Comparison of ENCODE assay signal across 19 cellular contexts in the genomic region with DNA sequence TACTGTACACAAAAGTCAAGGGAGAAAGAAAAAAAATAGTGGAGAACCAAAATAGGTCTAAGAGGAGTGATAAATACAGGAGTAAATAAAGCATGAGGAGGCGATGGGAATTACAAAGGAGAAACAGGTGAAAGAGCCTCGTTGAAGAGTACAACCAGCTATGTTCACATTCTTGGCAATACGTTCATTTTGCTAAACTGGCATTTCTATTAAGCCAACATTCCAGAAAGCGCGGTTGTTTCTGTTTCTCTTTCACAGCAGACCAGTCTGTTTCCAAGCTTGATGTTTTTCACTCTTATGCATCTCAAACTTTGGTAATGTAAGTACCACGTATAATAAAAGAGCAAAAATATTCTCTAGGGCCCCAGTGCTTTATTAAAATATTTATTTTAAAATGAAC.
DNase-seq lines count a peak whose midpoint lies in the region; ATAC-seq and TF ChIP-seq lines count a peak whose summit lies in the region.
"Had no signal": no experiment of that assay in that cellular context is flagged by ENCODE, and none has a peak within 500 bp of the region (broad histone marks: within the 10 kb centered on the region; RNA-seq: fewer than 3 reads in every experiment).

No MANE protein-coding gene starts in this region.

- H3K27ac ChIP-seq in left lung = no peak overlapping the region
- H3K27ac ChIP-seq: gastrocnemius medialis, skin epidermis had no signal

- intact Hi-C loops in left lung (cut with DNase I) (no loop called here), cardiac septum (cut with DNase I) (no loop called here)
- intact Hi-C loops in activated naive CD4-positive, alpha-beta T cell treated with anti-CD3 and anti-CD28 coated beads for 36 hours (cut with micrococcal nuclease) = no loop called here

- H3K9me3 Mint-ChIP-seq in T-cell = peaks cover 0 to 9% (median 0%) of the 10 kb centered on the region in 3 donors
- peaks cover 1% of the 10 kb centered on the region for H3K9me3 Mint-ChIP-seq in activated naive CD4-positive, alpha-beta T cell treated with anti-CD3 and anti-CD28 coated beads for 36 hours
- H3K9me3 Mint-ChIP-seq: T-helper 2 cell treated with Interferon-gamma antibody and Interleukin-4, amounts not matched to agents 5 μg/mL and 100 μg/mL, for 36 hours had no signal

- H3K4me1 ChIP-seq in left lung = no peaks in the 10 kb centered on the region
- H3K4me1 ChIP-seq: gastrocnemius medialis had no signal

- no peaks in the 10 kb centered on the region for H3K27me3 ChIP-seq in left lung
- H3K27me3 ChIP-seq: gastrocnemius medialis had no signal

- CTCF ChIA-PET in T-cell (lab: Charles Lee) = interaction anchor here in 1 of 2 donors (0.6 kb wide), 1 partner anchor 33 kb away, joined by 3 read pairs; no protein-coding TSS in a partner anchor
- CTCF ChIA-PET in activated naive CD4-positive, alpha-beta T cell treated with anti-CD3 and anti-CD28 coated beads for 36 hours (lab: Charles Lee) = no interaction called here

- H3K9me3 ChIP-seq in left lung = no peaks in the 10 kb centered on the region
- H3K9me3 ChIP-seq: gastrocnemius medialis had no signal

- peak; percentile 57 for ATAC-seq in left lung
- ATAC-seq in T-cell (replicated peaks in 1 of 4) = no peak
- no peak for ATAC-seq in GM18868 (IDR thresholded peaks at IDR 0.05; ENCODE audit: unreplicated experiment)
- ATAC-seq: gastrocnemius medialis had no signal

- H3K36me3 ChIP-seq in left lung = no peaks in the 10 kb centered on the region
- H3K36me3 ChIP-seq: gastrocnemius medialis had no signal

- H3K27ac Mint-ChIP-seq in T-cell = no peak overlapping the region
- H3K27ac Mint-ChIP-seq in activated naive CD4-positive, alpha-beta T cell treated with anti-CD3 and anti-CD28 coated beads for 36 hours = no peak overlapping the region
- H3K27ac Mint-ChIP-seq: CD4-positive, alpha-beta T cell; T-helper 2 cell treated with Interferon-gamma antibody and Interleukin-4, amounts not matched to agents 5 μg/mL and 100 μg/mL, for 36 hours had no signal

- no peaks in the 10 kb centered on the region for H3K4me1 Mint-ChIP-seq in T-cell
- H3K4me1 Mint-ChIP-seq in activated naive CD4-positive, alpha-beta T cell treated with anti-CD3 and anti-CD28 coated beads for 36 hours (ENCODE audit: low read depth) = no peaks in the 10 kb centered on the region

- POLR2A ChIA-PET in T-cell (lab: Charles Lee) = no interaction called here

- H3K27me3 Mint-ChIP-seq in T-cell = peaks cover 0 to 8% of the 10 kb centered on the region in 2 donors
- H3K27me3 Mint-ChIP-seq in activated naive CD4-positive, alpha-beta T cell treated with anti-CD3 and anti-CD28 coated beads for 36 hours (ENCODE audit: low read depth) = no peaks in the 10 kb centered on the region
- H3K27me3 Mint-ChIP-seq: CD4-positive, alpha-beta T cell had no signal

- no peak overlapping the region for H3K4me3 ChIP-seq in epithelial cell of proximal tubule (ENCODE audit: low read depth, low read length)
- H3K4me3 ChIP-seq in left lung = no peak overlapping the region
- H3K4me3 ChIP-seq: gastrocnemius medialis, skin epidermis had no signal

- no peak overlapping the region for H3K4me3 Mint-ChIP-seq in T-cell
- no peak overlapping the region for H3K4me3 Mint-ChIP-seq in activated naive CD4-positive, alpha-beta T cell treated with anti-CD3 and anti-CD28 coated beads for 36 hours
- H3K4me3 Mint-ChIP-seq: CD4-positive, alpha-beta T cell; T-helper 2 cell treated with Interferon-gamma antibody and Interleukin-4, amounts not matched to agents 5 μg/mL and 100 μg/mL, for 36 hours had no signal

- no peaks in the 10 kb centered on the region for H3K36me3 Mint-ChIP-seq in T-cell
- H3K36me3 Mint-ChIP-seq in activated naive CD4-positive, alpha-beta T cell treated with anti-CD3 and anti-CD28 coated beads for 36 hours (ENCODE audit: low read depth) = no peaks in the 10 kb centered on the region

- in situ Hi-C loops in ACHN (cut with HindIII; ENCODE audit: low pct_ligation_motif_present, low pct_unique_long_range_greater_than_20kb, low sequenced_read_pairs) = no loop called here

- TF ChIP-seq CTCF in epithelial cell of proximal tubule (conservative IDR thresholded peaks at IDR 0.05; ENCODE audit: low read depth, low read length) = no peak
- TF ChIP-seq CTCF in left lung (IDR thresholded peaks at IDR 0.05) = no peak

- peak; percentile 56 for DNase-seq in ACHN
- DNase-seq in HCEC 1CT = peak; percentile 9
- DNase-seq in epithelial cell of proximal tubule (ENCODE audit: low read depth) = peak; percentile 15
- DNase-seq in left lung = no peak
- DNase-seq in T-cell = no peak
- DNase-seq in activated naive CD4-positive, alpha-beta T cell treated with anti-CD3 and anti-CD28 coated beads for 36 hours = no peak
- DNase-seq in cardiac septum (ENCODE audit: low spot score) = no peak
- DNase-seq: activated CD8-positive, alpha-beta memory T cell treated with anti-CD3 and anti-CD28 coated beads for 24 hours; CD4-positive, alpha-beta T cell; DMS79 treated with DMSO at 0.1 percent for 48 hours; gastrocnemius medialis; GOT3; NCI-H187; NCI-H446 treated with DMSO at 0.1 percent for 48 hours; SHP77 treated with DMSO at 0.1 percent for 48 hours; stimulated activated CD4-positive, alpha-beta T cell treated with anti-CD3 and anti-CD28 coated beads, Interleukin-2, amount 100 ng/mL, for 48 hours had no signal

Comparison
In these comparisons a context has a peak if more than half of its experiments do, and no peak if none do; other contexts are left out.
1. DNase-seq: peak in ACHN (single experiment), HCEC 1CT (single experiment) and epithelial cell of proximal tubule (single experiment); none in left lung (0 of 2), T-cell (0 of 34), activated naive CD4-positive, alpha-beta T cell treated with anti-CD3 and anti-CD28 coated beads for 36 hours (single experiment) and cardiac septum (single experiment).